In the genomic region with DNA sequence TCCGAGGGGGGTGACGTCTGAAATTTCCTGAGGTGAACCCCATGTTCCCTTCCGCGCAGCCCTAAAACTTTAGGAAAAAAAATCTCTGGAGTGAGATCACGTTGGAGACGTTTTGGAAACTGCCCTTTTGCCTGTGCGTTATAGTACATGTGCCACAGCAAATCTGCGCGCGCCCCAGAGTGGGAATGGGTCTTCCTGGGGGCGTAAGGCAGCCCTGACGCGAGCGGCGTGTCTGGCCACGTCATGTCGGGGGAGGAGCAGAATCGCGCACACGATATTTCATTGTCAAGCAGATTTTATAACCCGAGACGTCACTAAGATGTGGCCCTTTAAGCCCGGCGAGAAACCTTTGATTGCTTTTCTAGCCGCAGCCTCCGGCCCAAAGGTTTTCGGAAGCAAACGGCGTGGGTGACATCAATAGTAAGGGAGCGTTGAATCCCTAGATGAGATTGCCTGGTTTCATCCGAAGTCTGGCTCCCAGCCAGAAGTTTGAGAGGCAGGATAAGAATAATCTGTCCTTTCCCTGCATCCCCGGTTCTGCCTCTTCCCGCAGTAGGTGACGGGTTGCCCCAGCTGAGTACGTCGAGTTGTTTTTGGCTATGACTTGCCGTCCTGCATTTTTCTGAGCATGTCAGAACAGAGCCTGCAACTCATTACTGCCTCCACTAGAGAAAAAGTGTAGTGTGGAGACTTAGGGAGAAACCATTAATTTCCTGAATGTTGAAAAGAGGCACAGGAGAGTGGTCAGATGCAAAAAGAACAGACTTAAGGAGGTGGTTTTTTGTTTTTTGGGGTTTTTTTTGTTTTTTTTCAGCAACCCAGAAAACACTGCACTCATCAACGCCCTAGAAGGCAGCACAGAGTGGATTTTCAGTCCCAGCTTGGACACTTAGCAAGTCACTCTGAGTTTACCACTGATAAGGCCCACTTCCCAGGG, we compare ENCODE assay signal across 8 cellular contexts. TPM values are rescaled to one million over a fixed set of nuclear protein-coding genes. Genes with fewer than 3 reads are reported as not detected.
A peak's percentile ranks its signal among the peaks of the same experiment; 100 is the strongest.
DNase-seq lines count a peak whose midpoint lies in the region; ATAC-seq, FAIRE-seq and TF ChIP-seq lines count a peak whose summit lies in the region.

No MANE protein-coding gene starts in this region.

- H3K9me3 ChIP-seq in WERI-Rb-1 (ENCODE audit: severe bottlenecking), result peaks cover 7% of the 10 kb centered on the region
- H3K9me3 ChIP-seq in kidney (ENCODE audit: control insufficient read depth in 1 of 2, low read length in 2 of 2), result no peaks in the 10 kb centered on the region

- H3K36me3 ChIP-seq in WERI-Rb-1, result peaks cover 4% of the 10 kb centered on the region; the same call in 1 of the 2 replicates
- H3K36me3 ChIP-seq in kidney (ENCODE audit: control insufficient read depth in 1 of 2, insufficient read depth in 2 of 2, low read length in 2 of 2), result no peaks in the 10 kb centered on the region

- peak overlapping the region; percentile 92 to 99 for H3K9ac ChIP-seq in kidney (ENCODE audit: low read length in 2 of 2)

- H3K4me1 ChIP-seq in kidney (ENCODE audit: control insufficient read depth in 1 of 2, insufficient read depth in 1 of 2, low read depth in 1 of 2, low read length in 2 of 2), result peaks cover 11 to 26% of the 10 kb centered on the region in 2 donors

- FAIRE-seq in kidney (lab: Jason Lieb, UNC), result no peak

- peak; percentile 66 for ATAC-seq in GM18907 (IDR thresholded peaks at IDR 0.05; ENCODE audit: unreplicated experiment)
- peak; percentile 50 for ATAC-seq in HG03139 (IDR thresholded peaks at IDR 0.05; ENCODE audit: unreplicated experiment)

- no peak for TF ChIP-seq CTCF in AG09309 (IDR thresholded peaks at IDR 0.05; ENCODE audit: control insufficient read depth, insufficient read depth, low read depth, low read length, missing control alignments)
- peak; percentile 56 for TF ChIP-seq CTCF in WERI-Rb-1 (IDR thresholded peaks at IDR 0.05; ENCODE audit: low read depth, low read length)
- TF ChIP-seq CTCF in kidney (IDR thresholded peaks at IDR 0.05; ENCODE audit: borderline replicate concordance, extremely low read depth, insufficient read depth), result no peak

- peak overlapping the region; percentile 83 for H3K4me3 ChIP-seq in AG09309 (ENCODE audit: control insufficient read depth, low read depth, low read length)
- H3K4me3 ChIP-seq in WERI-Rb-1 (ENCODE audit: low read depth, low read length), result peak overlapping the region; percentile 75
- peak overlapping the region; percentile 82 to 91 for H3K4me3 ChIP-seq in kidney (ENCODE audit: low read length in 2 of 2)

- H3K27me3 ChIP-seq in WERI-Rb-1 (ENCODE audit: insufficient read depth, low read depth, severe bottlenecking), result no peaks in the 10 kb centered on the region

- DNase-seq in AG09309 (ENCODE audit: low read depth), result peak; percentile 87
- DNase-seq in NCI-H2196 treated with DMSO at 0.1 percent for 48 hours (lab: John Stamatoyannopoulos, UW; ENCODE audit: unreplicated experiment), result peak; percentile 76
- DNase-seq in WERI-Rb-1, result peak; percentile 97
- peak; percentile 97 for DNase-seq in central memory CD4-positive, alpha-beta T cell
- DNase-seq in kidney, result peak; percentile 97
- DNase-seq in stimulated activated CD4-positive, alpha-beta T cell treated with anti-CD3 and anti-CD28 coated beads, Interleukin-15, amount 100 ng/mL, for 1 hour (ENCODE audit: low read depth in 1 of 2, low spot score in 1 of 2), result peak; percentile 30 to 76

- H3K27ac ChIP-seq in WERI-Rb-1 (peak overlapping the region; percentile 98), kidney (ENCODE audit: low read depth in 2 of 2, low read length in 2 of 2) (peak overlapping the region; percentile 100)

- intact Hi-C loops in kidney (cut with DNase I), result no loop called here

RNA-seq across cellular contexts. Expression of gene PMVK, which starts 0.8 kb away (rescaled TPM):
- 42.0 TPM for total RNA-seq in kidney
- 132 TPM for polyA plus RNA-seq in kidney (ENCODE audit: insufficient read depth, low read depth, low replicate concordance)

RNA-seq across cellular contexts. Expression of gene PBXIP1, which starts 18.6 kb away (rescaled TPM):
- total RNA-seq in kidney, result 83.9 TPM
- 115 TPM for polyA plus RNA-seq in kidney (ENCODE audit: insufficient read depth, low read depth, low replicate concordance)

RNA-seq across cellular contexts. Expression of gene PYGO2, which starts 24.3 kb away (rescaled TPM):
- total RNA-seq in kidney, result 32.8 TPM
- polyA plus RNA-seq in kidney (ENCODE audit: insufficient read depth, low read depth, low replicate concordance), result 26.9 TPM

RNA-seq across cellular contexts. Expression of gene SHC1, which starts 33.2 kb away (rescaled TPM):
- 153 TPM for total RNA-seq in kidney
- 43.8 TPM for polyA plus RNA-seq in kidney (ENCODE audit: insufficient read depth, low read depth, low replicate concordance)

RNA-seq across cellular contexts. Expression of gene CKS1B, which starts 37.2 kb away (rescaled TPM):
- 23.1 TPM for total RNA-seq in kidney
- polyA plus RNA-seq in kidney (ENCODE audit: insufficient read depth, low read depth, low replicate concordance), result 43.1 TPM

Comparison
In these comparisons a context has a peak if more than half of its experiments do, and no peak if none do; other contexts are left out.
1. Peak in every context shown above with its lines: DNase-seq, ATAC-seq, H3K4me3 ChIP-seq and H3K27ac ChIP-seq.